In genomic region chr4:139556071-139556734, GRCh38 we compare ENCODE assay signal across 8 cellular contexts. TPM values are rescaled to one million over a fixed set of nuclear protein-coding genes. Genes with fewer than 3 reads are reported as not detected.
DNase-seq lines count a peak whose midpoint lies in the region; ATAC-seq and TF ChIP-seq lines count a peak whose summit lies in the region.

Gene SETD7 (minus strand): TSS chr4:139556219. CDS start chr4:139556137, 82 bp downstream.

- peak within 1 kb of the TSS; percentile 74 for H4K5ac ChIP-seq in IMR-90 (ENCODE audit: low read depth, low read length)

- H3K4me3 ChIP-seq in IMR-90 (ENCODE audit: insufficient read depth, low read depth, low read length) (peak within 1 kb of the TSS; percentile 64), Peyer's patch (peak within 1 kb of the TSS; percentile 83 to 92 (median 85))

- no TSS peak for BruUV-seq in IMR-90 (replicated peaks; lab: Mats Ljungman, UMichigan)

- H4K20me1 ChIP-seq in IMR-90 (ENCODE audit: insufficient read depth, low read length) = peaks cover 31% of the 10 kb centered on the region

- in situ Hi-C loops in IMR-90 (cut with MboI; ENCODE audit: low sequenced_read_pairs) = no loop called here

- peak within 1 kb of the TSS; percentile 78 for H2BK5ac ChIP-seq in IMR-90 (ENCODE audit: low read depth, low read length, poor library complexity, severe bottlenecking)

- peak; percentile 61; the same call in 1 of the 2 replicates for TF ChIP-seq POLR2A in IMR-90 (IDR thresholded peaks at IDR 0.05; ENCODE audit: low read depth, low read length)
- TF ChIP-seq POLR2A in Peyer's patch (IDR thresholded peaks at IDR 0.05) = peak; percentile 31 to 53

- peaks cover 12 to 28% of the 10 kb centered on the region in 2 experiments for H3K79me1 ChIP-seq in IMR-90 (ENCODE audit: low read depth in 1 of 2, low read length in 2 of 2)

- no peak within 1 kb of the TSS for H2BK20ac ChIP-seq in IMR-90 (ENCODE audit: low read depth, low read length)

- 0 out of 2 replicates have a peak within 1 kb of the TSS, but pooled peaks have one; percentile 72 for H3K56ac ChIP-seq in IMR-90 (ENCODE audit: extremely low read depth, insufficient read depth, low read length)

- peak within 1 kb of the TSS; percentile 47; the same call in 1 of the 2 replicates for H3K18ac ChIP-seq in IMR-90 (ENCODE audit: low read depth, low read length)

- peak within 1 kb of the TSS; percentile 63; the same call in 1 of the 2 replicates for H2BK120ac ChIP-seq in IMR-90 (ENCODE audit: low read depth, low read length)

- peak; percentile 37 for ATAC-seq in GM19455 (IDR thresholded peaks at IDR 0.05; ENCODE audit: unreplicated experiment)
- peak; percentile 75 for ATAC-seq in IMR-90 (ENCODE audit: low read depth)

- peak within 1 kb of the TSS; percentile 92 for H3K9ac ChIP-seq in IMR-90 (ENCODE audit: low read depth, low read length)

- H3K36me3 ChIP-seq in IMR-90 (ENCODE audit: control insufficient read depth, insufficient read depth, low read length) (no peaks in the 10 kb centered on the region), Peyer's patch (no peaks in the 10 kb centered on the region)

- H3K9me3 ChIP-seq in IMR-90 (ENCODE audit: control insufficient read depth, insufficient read depth, low read length) = no peaks in the 10 kb centered on the region
- no peaks in the 10 kb centered on the region for H3K9me3 ChIP-seq in Peyer's patch

- H4K8ac ChIP-seq in IMR-90 (ENCODE audit: low read depth in 2 of 2, low read length in 2 of 2) = peak within 1 kb of the TSS; percentile 24 to 84; a peak in 2 of 4 replicates

- 0% methylated on average over 27 of the region's 63 CpGs; no CpG with 5 or more reads in 1 of the 2 experiments for WGBS in IMR-90 (ENCODE audit: extremely low coverage in 2 of 2, insufficient read length in 1 of 2), 2 experiments

- peak within 1 kb of the TSS; percentile 92 for H3K4me2 ChIP-seq in IMR-90 (ENCODE audit: low read depth, low read length)

- H4K91ac ChIP-seq in IMR-90 (ENCODE audit: insufficient read depth, low read depth, low read length) = peak within 1 kb of the TSS; percentile 63; the same call in 1 of the 2 replicates

- 0 out of 2 replicates have a peak, but pooled peaks have one; percentile 8 for TF ChIP-seq CTCF in IMR-90 (conservative IDR thresholded peaks at IDR 0.05; ENCODE audit: low read depth, low read length)
- TF ChIP-seq CTCF in Peyer's patch (IDR thresholded peaks at IDR 0.05) = no peak

- H3K27me3 ChIP-seq in IMR-90 (ENCODE audit: control insufficient read depth, insufficient read depth, low read length) (peaks cover 20% of the 10 kb centered on the region), Peyer's patch (no peaks in the 10 kb centered on the region)

- H2AK9ac ChIP-seq in IMR-90 (replicated peaks; ENCODE audit: low read depth, low read length, poor library complexity) = peak within 1 kb of the TSS; percentile 93

- TF ChIP-seq RAD21 in IMR-90 (IDR thresholded peaks at IDR 0.05; ENCODE audit: low read length) = no peak

- peak; percentile 84 for DNase-seq in Ammon's horn (ENCODE audit: low spot score)
- DNase-seq in IMR-90 = peak; percentile 76
- DNase-seq in Peyer's patch = peak; percentile 59 to 84 (median 81)
- DNase-seq in activated T-helper 1 cell treated with anti-CD3 and anti-CD28 coated beads, Interleukin-2, amount 50 U/mL, for 16 hours (ENCODE audit: low read depth in 1 of 2, low spot score in 1 of 2) = peak; percentile 30 to 46
- DNase-seq in fibroblast of gingiva (ENCODE audit: low read depth) = peak; percentile 82
- DNase-seq in myocyte (ENCODE audit: low read depth) = peak; percentile 90
- peak; percentile 48 to 71 (median 52) for DNase-seq in stimulated activated naive CD4-positive, alpha-beta T cell (lab: John Stamatoyannopoulos, UW)

- peaks cover 9% of the 10 kb centered on the region for H3K4me1 ChIP-seq in IMR-90 (ENCODE audit: control insufficient read depth, insufficient read depth, low read length)
- peaks cover 0 to 27% (median 4%) of the 10 kb centered on the region in 4 donors for H3K4me1 ChIP-seq in Peyer's patch

- dilution Hi-C loops in IMR-90 (cut with HindIII; ENCODE audit: low sequenced_read_pairs, unreplicated experiment) = no loop called here

- H3K9me1 ChIP-seq in IMR-90 (ENCODE audit: insufficient read depth, low read length) = peaks cover 9% of the 10 kb centered on the region

- peak within 1 kb of the TSS; percentile 86 for H3K4ac ChIP-seq in IMR-90 (ENCODE audit: low read depth, low read length)

- CTCF ChIA-PET in IMR-90 (lab: Yijun Ruan, JAX) = interaction anchor here (0.6 to 1.0 kb wide), 2 partner anchors 11 to 480 kb away, joined by 4 to 5 read pairs; no protein-coding TSS in a partner anchor

- H3K14ac ChIP-seq in IMR-90 (replicated peaks; ENCODE audit: low read depth, low read length) = peak within 1 kb of the TSS; percentile 57; the same call in 1 of the 2 replicates

- peak within 1 kb of the TSS; percentile 91 for H3K23ac ChIP-seq in IMR-90 (ENCODE audit: low read depth, low read length)

- peak within 1 kb of the TSS; percentile 90 for H3K27ac ChIP-seq in IMR-90 (ENCODE audit: insufficient read depth, low read length)
- H3K27ac ChIP-seq in Peyer's patch = peak within 1 kb of the TSS; percentile 90 to 97 (median 94)

- intact Hi-C loops in IMR-90 (cut with micrococcal nuclease) = no loop called here

- H2AK5ac ChIP-seq in IMR-90 (ENCODE audit: low read depth, low read length) = 0 out of 2 replicates have a peak within 1 kb of the TSS, but pooled peaks have one; percentile 8

- POLR2A ChIA-PET in IMR-90 (lab: Charles Lee; ENCODE audit: unreplicated experiment) = interaction anchor here (1.6 kb wide), 1 partner anchor 14 kb away, joined by 5 read pairs; no protein-coding TSS in a partner anchor

- H2AFZ ChIP-seq in IMR-90 (replicated peaks; ENCODE audit: low read length, poor library complexity) = peak within 1 kb of the TSS; percentile 97

- no peak within 1 kb of the TSS for H2BK15ac ChIP-seq in IMR-90 (ENCODE audit: low read depth, low read length)

TF ChIP-seq in IMR-90, 13 proteins besides CTCF, POLR2A, EP300 and RAD21:
- TF ChIP-seq MAFK (IDR thresholded peaks at IDR 0.05; ENCODE audit: low read depth, low read length) = no peak
- peak; percentile 40; the same call in 1 of the 2 replicates for TF ChIP-seq MAZ (IDR thresholded peaks at IDR 0.05; ENCODE audit: borderline replicate concordance, low read depth, low read length)

RNA-seq across cellular contexts. Expression of gene SETD7, which starts in this region (rescaled TPM):
- 46.6 and 80.3 TPM in 2 replicates for total RNA-seq in IMR-90 (2012; rRNA removed)
- polyA plus RNA-seq in IMR-90 (2012; rRNA removed) = 13.8 and 17.0 TPM in 2 replicates
- 5.0 and 5.2 TPM in 2 replicates for polyA plus RNA-seq in IMR-90 (2012; cell fraction: cytosol; rRNA removed)
- polyA plus RNA-seq in IMR-90 (2012; cell fraction: nucleus; rRNA removed; ENCODE audit: low replicate concordance) = 2.4 and 9.0 TPM in 2 replicates
- total RNA-seq in Peyer's patch = 10 to 100 TPM in 3 of 4 donors, 1 to 10 TPM in 1; 9.3 to 37.1 (median 16.0) TPM
- total RNA-seq in myocyte = 411 and 456 TPM in 2 replicates
- polyA plus RNA-seq in myocyte (2012) = 116 TPM

Comparison
In these comparisons a context has a peak if more than half of its experiments do, and no peak if none do; other contexts are left out.
1. Peak in every context shown above with its lines: DNase-seq, ATAC-seq, H3K4me3 ChIP-seq and H3K27ac ChIP-seq.
2. DNase-seq: peak in every context shown above with its lines; median percentile 90 in myocyte; 84 in Ammon's horn; 82 in fibroblast of gingiva; 81 in Peyer's patch; 76 in IMR-90; 52 in stimulated activated naive CD4-positive, alpha-beta T cell; 38 in activated T-helper 1 cell treated with anti-CD3 and anti-CD28 coated beads, Interleukin-2, amount 50 U/mL, for 16 hours.